In the genomic region with DNA sequence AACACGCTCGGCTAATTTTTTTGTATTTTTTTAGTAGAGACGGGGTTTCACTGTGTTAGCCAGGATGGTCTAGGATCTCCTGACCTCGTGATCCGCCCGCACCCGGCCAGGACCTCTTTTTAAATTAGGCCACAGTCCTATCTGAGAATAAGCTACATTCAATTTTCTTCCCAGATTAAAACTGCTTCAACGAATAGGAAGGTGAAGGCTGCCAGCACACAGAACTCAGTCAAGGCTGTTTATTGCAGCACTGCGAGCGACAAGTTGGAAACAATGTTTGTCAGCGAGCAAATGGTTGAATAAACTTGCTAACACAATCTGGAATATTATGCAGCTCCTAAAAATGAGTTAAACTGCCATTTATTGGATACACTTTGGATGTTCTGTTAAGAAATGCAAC, we compare ENCODE assay signal across 2 cellular contexts.
TF ChIP-seq lines count a peak whose summit lies in the region.

No MANE protein-coding gene starts in this region.

TF ChIP-seq in HepG2, 621 proteins besides CTCF, POLR2A, EP300 and RAD21:
- no peak for TF ChIP-seq SRSF4 (IDR thresholded peaks at IDR 0.05; ENCODE audit: low read depth, low read length, poor library complexity, severe bottlenecking)
- no peak for TF ChIP-seq ONECUT2 (CRISPR knock-in tag; IDR thresholded peaks at IDR 0.05)
- TF ChIP-seq TERF1 (CRISPR knock-in tag; IDR thresholded peaks at IDR 0.05): no peak
- no peak for TF ChIP-seq FOXJ3 (CRISPR knock-in tag; IDR thresholded peaks at IDR 0.05; ENCODE audit: borderline replicate concordance)
- TF ChIP-seq RBM22 (optimal IDR thresholded peaks at IDR 0.05; ENCODE audit: low read length): no peak
- no peak for TF ChIP-seq PHB2 (IDR thresholded peaks at IDR 0.05; ENCODE audit: partially characterized antibody)
- no peak for TF ChIP-seq HINFP (CRISPR knock-in tag; IDR thresholded peaks at IDR 0.05; ENCODE audit: low read depth)
- TF ChIP-seq EZH2 (conservative IDR thresholded peaks at IDR 0.05; ENCODE audit: low read depth, low read length): no peak
- no peak for TF ChIP-seq RFX3 (CRISPR knock-in tag; IDR thresholded peaks at IDR 0.05)
- no peak for TF ChIP-seq ZNF207 (IDR thresholded peaks at IDR 0.05; ENCODE audit: borderline replicate concordance)
- TF ChIP-seq ZNF597 (CRISPR knock-in tag; IDR thresholded peaks at IDR 0.05): no peak
- no peak for TF ChIP-seq ZNF841 (CRISPR knock-in tag; IDR thresholded peaks at IDR 0.05; ENCODE audit: borderline replicate concordance)
- no peak for TF ChIP-seq SMARCE1 (IDR thresholded peaks at IDR 0.05; ENCODE audit: borderline replicate concordance)
- no peak for TF ChIP-seq SOX13 (IDR thresholded peaks at IDR 0.05)
- TF ChIP-seq SOX13 (CRISPR knock-in tag; conservative IDR thresholded peaks at IDR 0.05 in 1 of 2, IDR thresholded peaks at IDR 0.05 in 1 of 2): no peak
- TF ChIP-seq ZNF180 (CRISPR knock-in tag; IDR thresholded peaks at IDR 0.05; ENCODE audit: borderline replicate concordance, low read depth): no peak
- TF ChIP-seq KDM3A (CRISPR knock-in tag; IDR thresholded peaks at IDR 0.05; ENCODE audit: low read depth): no peak
- TF ChIP-seq ATF4 (CRISPR knock-in tag; IDR thresholded peaks at IDR 0.05): no peak
- no peak for TF ChIP-seq MAZ (IDR thresholded peaks at IDR 0.05; ENCODE audit: borderline replicate concordance, low read depth, low read length)
- TF ChIP-seq MAZ (CRISPR knock-in tag; IDR thresholded peaks at IDR 0.05; ENCODE audit: low read depth): no peak
- no peak for TF ChIP-seq ZNF569 (CRISPR knock-in tag; IDR thresholded peaks at IDR 0.05; ENCODE audit: borderline replicate concordance)

TF ChIP-seq in WTC11, 78 proteins besides CTCF, POLR2A, EP300 and RAD21:
- TF ChIP-seq ZNF671 (CRISPR knock-in tag; IDR thresholded peaks at IDR 0.05) (no peak), KAT7 (CRISPR knock-in tag; IDR thresholded peaks at IDR 0.05; ENCODE audit: borderline replicate concordance) (no peak), NR1H2 (CRISPR knock-in tag; IDR thresholded peaks at IDR 0.05) (no peak), CREM (CRISPR knock-in tag; IDR thresholded peaks at IDR 0.05) (no peak), NR3C1 (CRISPR knock-in tag; conservative IDR thresholded peaks at IDR 0.05; ENCODE audit: low read depth) (no peak), PRRX2 (CRISPR knock-in tag; IDR thresholded peaks at IDR 0.05) (no peak), ZBTB21 (CRISPR knock-in tag; IDR thresholded peaks at IDR 0.05; ENCODE audit: borderline replicate concordance) (no peak), SMAD4 (CRISPR knock-in tag; IDR thresholded peaks at IDR 0.05) (no peak), TCF7 (CRISPR knock-in tag; IDR thresholded peaks at IDR 0.05; ENCODE audit: low read depth) (no peak), USF1 (CRISPR knock-in tag; IDR thresholded peaks at IDR 0.05) (no peak)
